In genomic region chr7:76392531-76393115, GRCh38 we compare ENCODE assay signal across 8 cellular contexts. TPM values are rescaled to one million over a fixed set of nuclear protein-coding genes. Genes with fewer than 3 reads are reported as not detected.
DNase-seq lines count a peak whose midpoint lies in the region; ATAC-seq, FAIRE-seq and TF ChIP-seq lines count a peak whose summit lies in the region.

No MANE protein-coding gene starts in this region.

- no peak for FAIRE-seq in kidney (lab: Jason Lieb, UNC)

- H3K27ac ChIP-seq in kidney (ENCODE audit: low read depth in 2 of 2, low read length in 2 of 2), result peak overlapping the region; percentile 74 to 78
- peak overlapping the region; percentile 60 for H3K27ac ChIP-seq in subcutaneous abdominal adipose tissue (ENCODE audit: low read depth, low read length)

- H3K4me3 ChIP-seq in kidney (ENCODE audit: low read length in 2 of 2) (peak overlapping the region; percentile 74 to 82), subcutaneous abdominal adipose tissue (ENCODE audit: low read depth in 1 of 5, low read length in 5 of 5) (peak overlapping the region in 4 of 5 donors; percentile 33 to 87 (median 72))

- intact Hi-C loops in kidney (cut with DNase I), result no loop called here

- peak overlapping the region; percentile 88 for H3K4me3 Mint-ChIP-seq in T-helper 1 cell treated with Interleukin-12 subunit alpha and Interleukin-12 subunit beta and Interleukin-4 antibody, amounts not matched to agents 30 μg/mL and 1 μg/mL, for 36 hours
- peak overlapping the region; percentile 88 for H3K4me3 Mint-ChIP-seq in activated naive CD8-positive, alpha-beta T cell

- peaks cover 17% of the 10 kb centered on the region for H3K4me1 Mint-ChIP-seq in T-helper 1 cell treated with Interleukin-12 subunit alpha and Interleukin-12 subunit beta and Interleukin-4 antibody, amounts not matched to agents 30 μg/mL and 1 μg/mL, for 36 hours (ENCODE audit: low read depth)
- peaks cover 13% of the 10 kb centered on the region for H3K4me1 Mint-ChIP-seq in activated naive CD8-positive, alpha-beta T cell (ENCODE audit: low read depth)

- H3K27me3 Mint-ChIP-seq in T-helper 1 cell treated with Interleukin-12 subunit alpha and Interleukin-12 subunit beta and Interleukin-4 antibody, amounts not matched to agents 30 μg/mL and 1 μg/mL, for 36 hours (ENCODE audit: low read depth), result no peaks in the 10 kb centered on the region
- H3K27me3 Mint-ChIP-seq in activated naive CD8-positive, alpha-beta T cell, result no peaks in the 10 kb centered on the region

- no peak for TF ChIP-seq CTCF in kidney (IDR thresholded peaks at IDR 0.05; ENCODE audit: borderline replicate concordance, extremely low read depth, insufficient read depth)

- DNase-seq in T-helper 1 cell (no peak), kidney (no peak), COLO668 (lab: John Stamatoyannopoulos, UW; ENCODE audit: unreplicated experiment) (no peak), NCI-H510A treated with DMSO at 0.1 percent for 48 hours (lab: John Stamatoyannopoulos, UW) (no peak)

- no peak for ATAC-seq in GM21381 (IDR thresholded peaks at IDR 0.05; ENCODE audit: unreplicated experiment)

- no peaks in the 10 kb centered on the region for H3K9me3 ChIP-seq in kidney (ENCODE audit: control insufficient read depth in 1 of 2, low read length in 2 of 2)
- no peaks in the 10 kb centered on the region for H3K9me3 ChIP-seq in subcutaneous abdominal adipose tissue (ENCODE audit: control insufficient read depth in 5 of 5, low read length in 5 of 5)

- H3K27ac Mint-ChIP-seq in T-helper 1 cell treated with Interleukin-12 subunit alpha and Interleukin-12 subunit beta and Interleukin-4 antibody, amounts not matched to agents 30 μg/mL and 1 μg/mL, for 36 hours, result peak overlapping the region; percentile 97
- H3K27ac Mint-ChIP-seq in activated naive CD8-positive, alpha-beta T cell, result peak overlapping the region; percentile 98

- H3K9me3 Mint-ChIP-seq in T-helper 1 cell treated with Interleukin-12 subunit alpha and Interleukin-12 subunit beta and Interleukin-4 antibody, amounts not matched to agents 30 μg/mL and 1 μg/mL, for 36 hours, result no peaks in the 10 kb centered on the region
- no peaks in the 10 kb centered on the region for H3K9me3 Mint-ChIP-seq in activated naive CD8-positive, alpha-beta T cell (ENCODE audit: low read depth)

- H3K4me1 ChIP-seq in kidney (ENCODE audit: control insufficient read depth in 1 of 2, insufficient read depth in 1 of 2, low read depth in 1 of 2, low read length in 2 of 2) (peaks cover 10 to 16% of the 10 kb centered on the region in 2 donors), subcutaneous abdominal adipose tissue (ENCODE audit: control insufficient read depth in 5 of 5, insufficient read depth in 5 of 5, low read length in 5 of 5) (peaks cover 0 to 44% (median 37%) of the 10 kb centered on the region in 5 donors)

- H3K36me3 ChIP-seq in kidney (ENCODE audit: control insufficient read depth in 1 of 2, insufficient read depth in 2 of 2, low read length in 2 of 2), result no peaks in the 10 kb centered on the region
- H3K36me3 ChIP-seq in subcutaneous abdominal adipose tissue (ENCODE audit: control insufficient read depth in 5 of 5, insufficient read depth in 5 of 5, low read length in 5 of 5), result no peaks in the 10 kb centered on the region

- no peaks in the 10 kb centered on the region for H3K27me3 ChIP-seq in subcutaneous abdominal adipose tissue (ENCODE audit: control insufficient read depth in 5 of 5, insufficient read depth in 4 of 5, low read length in 5 of 5)

- H3K9ac ChIP-seq in kidney (ENCODE audit: low read length in 2 of 2), result peak overlapping the region; percentile 45 to 67
- peak overlapping the region in 3 of 5 donors; percentile 13 to 55 (median 54) for H3K9ac ChIP-seq in subcutaneous abdominal adipose tissue (ENCODE audit: low read length in 5 of 5)

- no peaks in the 10 kb centered on the region for H3K36me3 Mint-ChIP-seq in T-helper 1 cell treated with Interleukin-12 subunit alpha and Interleukin-12 subunit beta and Interleukin-4 antibody, amounts not matched to agents 30 μg/mL and 1 μg/mL, for 36 hours (ENCODE audit: low read depth)
- no peaks in the 10 kb centered on the region for H3K36me3 Mint-ChIP-seq in activated naive CD8-positive, alpha-beta T cell

RNA-seq across cellular contexts. Expression of gene SSC4D, which starts 16.9 kb away (rescaled TPM):
- 2.1 TPM for total RNA-seq in kidney
- polyA plus RNA-seq in kidney (ENCODE audit: insufficient read depth, low read depth, low replicate concordance), result 12.9 TPM

RNA-seq across cellular contexts. Expression of gene ZP3, which starts 32.1 kb away (rescaled TPM):
- 17.5 TPM for total RNA-seq in kidney
- polyA plus RNA-seq in kidney (ENCODE audit: insufficient read depth, low read depth, low replicate concordance), result 2.8 TPM

RNA-seq across cellular contexts. Expression of gene YWHAG, which starts 33.8 kb away (rescaled TPM):
- total RNA-seq in kidney, result 94.2 TPM
- 45.4 TPM for polyA plus RNA-seq in kidney (ENCODE audit: insufficient read depth, low read depth, low replicate concordance)
